ENCODE assay signal across 29 cellular contexts in genomic region chr19:31759359-31759758, GRCh38.
"Had no signal": no experiment of that assay in that cellular context is flagged by ENCODE, and none has a peak within 500 bp of the region (broad histone marks: within the 10 kb centered on the region; RNA-seq: fewer than 3 reads in every experiment).

No MANE protein-coding gene starts in this region.

- H3K27ac ChIP-seq: stomach, suprapubic skin, testis, thoracic aorta, thyroid gland, tibial artery, tibial nerve, transverse colon, upper lobe of left lung, upper lobe of right lung, uterus, vagina had no signal

- DNase-seq: stimulated activated CD4-positive, alpha-beta T cell treated with anti-CD3 and anti-CD28 coated beads, Interleukin-2, amount 100 ng/mL, for 48 hours; stimulated activated CD4-positive, alpha-beta T cell treated with anti-CD3 and anti-CD28 coated beads, Interleukin-4, amount 100 ng/mL, for 1 hour; stimulated activated CD4-positive, alpha-beta T cell treated with anti-CD3 and anti-CD28 coated beads, Interleukin-4, amount 100 ng/mL, for 24 hours; stimulated activated CD4-positive, alpha-beta T cell treated with anti-CD3 and anti-CD28 coated beads, Interleukin-4, amount 100 ng/mL, for 4 hours; stimulated activated CD8-positive, alpha-beta memory T cell treated with anti-CD3 and anti-CD28 coated beads, Interleukin-4, amount 100 ng/mL, for 48 hours; stimulated activated naive B cell treated with anti-CD40 and anti-IgM and Interleukin-4, amounts not matched to agents 10 μg/mL and 1 μg/mL and 100 μg/mL, for 72 hours; stimulated activated naive CD4-positive, alpha-beta T cell; stimulated activated naive CD4-positive, alpha-beta T cell treated with Interleukin-2 at 50 U/mL for 16 hours; stimulated activated naive CD8-positive, alpha-beta T cell treated with anti-CD3 and anti-CD28 coated beads, Interleukin-15, amount 100 ng/mL, for 72 hours; stimulated activated naive CD8-positive, alpha-beta T cell treated with anti-CD3 and anti-CD28 coated beads, Interleukin-15, Interleukin-2, amounts not matched to agents 100 U/mL and 50 U/mL, for 24 hours; stomach; substantia nigra; testis; thyroid gland; tibial artery; transverse colon; trophoblast cell; upper lobe of left lung; upper lobe of right lung; uterus had no signal

- FAIRE-seq: urothelium cell line had no signal

- H3K36me3 ChIP-seq: stomach, suprapubic skin, thoracic aorta, thyroid gland, tibial artery, tibial nerve, transverse colon, upper lobe of left lung, upper lobe of right lung, uterus, vagina had no signal

- H3K9me3 Mint-ChIP-seq: stimulated activated effector memory CD8-positive, alpha-beta T cell treated with anti-CD3 and anti-CD28 coated beads, Interleukin-12 subunit alpha, Interleukin-12 subunit beta, amount 100 ng/mL, for 72 hours; stimulated activated naive CD8-positive, alpha-beta T cell treated with anti-CD3 and anti-CD28 coated beads, Interleukin-15, amount 100 ng/mL, for 72 hours; type B pancreatic cell had no signal

- H3K36me3 Mint-ChIP-seq: stimulated activated effector memory CD8-positive, alpha-beta T cell treated with anti-CD3 and anti-CD28 coated beads, Interleukin-12 subunit alpha, Interleukin-12 subunit beta, amount 100 ng/mL, for 72 hours; stimulated activated memory B cell treated with anti-CD40 and anti-IgM and Interleukin-4, amounts not matched to agents 10 μg/mL and 1 μg/mL and 100 μg/mL, for 72 hours; stimulated activated naive B cell treated with anti-CD40 and anti-IgM and Interleukin-4, amounts not matched to agents 10 μg/mL and 1 μg/mL and 100 μg/mL, for 72 hours; type B pancreatic cell had no signal

- ATAC-seq: stimulated activated effector memory CD8-positive, alpha-beta T cell treated with anti-CD3 and anti-CD28 coated beads, Interleukin-12 subunit alpha, Interleukin-12 subunit beta, amount 100 ng/mL, for 72 hours; stimulated activated memory B cell treated with anti-CD40 and anti-IgM and Interleukin-4, amounts not matched to agents 10 μg/mL and 1 μg/mL and 100 μg/mL, for 72 hours; stimulated activated naive B cell treated with anti-CD40 and anti-IgM and Interleukin-4, amounts not matched to agents 10 μg/mL and 1 μg/mL and 100 μg/mL, for 72 hours; stimulated activated naive CD8-positive, alpha-beta T cell treated with anti-CD3 and anti-CD28 coated beads, Interleukin-15, amount 100 ng/mL, for 72 hours; upper lobe of right lung had no signal

- H3K27ac Mint-ChIP-seq: stimulated activated effector memory CD8-positive, alpha-beta T cell treated with anti-CD3 and anti-CD28 coated beads, Interleukin-12 subunit alpha, Interleukin-12 subunit beta, amount 100 ng/mL, for 72 hours; stimulated activated memory B cell treated with anti-CD40 and anti-IgM and Interleukin-4, amounts not matched to agents 10 μg/mL and 1 μg/mL and 100 μg/mL, for 72 hours; stimulated activated naive B cell treated with anti-CD40 and anti-IgM and Interleukin-4, amounts not matched to agents 10 μg/mL and 1 μg/mL and 100 μg/mL, for 72 hours; stimulated activated naive CD8-positive, alpha-beta T cell treated with anti-CD3 and anti-CD28 coated beads, Interleukin-15, amount 100 ng/mL, for 72 hours; stimulated activated naive CD8-positive, alpha-beta T cell treated with anti-CD3 and anti-CD28 coated beads, Interleukin-15, Interleukin-2, amounts not matched to agents 100 ng/mL and 50 ng/mL, for 24 hours; type B pancreatic cell had no signal

- H3K4me3 ChIP-seq: stomach, suprapubic skin, testis, thoracic aorta, thyroid gland, tibial artery, tibial nerve, transverse colon, upper lobe of left lung, upper lobe of right lung, uterus, vagina had no signal

- H3K27me3 ChIP-seq: suprapubic skin, testis, thyroid gland, tibial artery, tibial nerve, transverse colon, upper lobe of left lung, upper lobe of right lung, uterus, vagina had no signal

- H3K4me3 Mint-ChIP-seq: stimulated activated effector memory CD8-positive, alpha-beta T cell treated with anti-CD3 and anti-CD28 coated beads, Interleukin-12 subunit alpha, Interleukin-12 subunit beta, amount 100 ng/mL, for 72 hours; stimulated activated memory B cell treated with anti-CD40 and anti-IgM and Interleukin-4, amounts not matched to agents 10 μg/mL and 1 μg/mL and 100 μg/mL, for 72 hours; stimulated activated naive B cell treated with anti-CD40 and anti-IgM and Interleukin-4, amounts not matched to agents 10 μg/mL and 1 μg/mL and 100 μg/mL, for 72 hours; stimulated activated naive CD8-positive, alpha-beta T cell treated with anti-CD3 and anti-CD28 coated beads, Interleukin-15, amount 100 ng/mL, for 72 hours; stimulated activated naive CD8-positive, alpha-beta T cell treated with anti-CD3 and anti-CD28 coated beads, Interleukin-15, Interleukin-2, amounts not matched to agents 100 ng/mL and 50 ng/mL, for 24 hours; type B pancreatic cell had no signal

- H3K4me1 Mint-ChIP-seq: stimulated activated effector memory CD8-positive, alpha-beta T cell treated with anti-CD3 and anti-CD28 coated beads, Interleukin-12 subunit alpha, Interleukin-12 subunit beta, amount 100 ng/mL, for 72 hours; stimulated activated memory B cell treated with anti-CD40 and anti-IgM and Interleukin-4, amounts not matched to agents 10 μg/mL and 1 μg/mL and 100 μg/mL, for 72 hours; stimulated activated naive B cell treated with anti-CD40 and anti-IgM and Interleukin-4, amounts not matched to agents 10 μg/mL and 1 μg/mL and 100 μg/mL, for 72 hours; stimulated activated naive CD8-positive, alpha-beta T cell treated with anti-CD3 and anti-CD28 coated beads, Interleukin-15, amount 100 ng/mL, for 72 hours had no signal

- H3K9me3 ChIP-seq: suprapubic skin, testis, thoracic aorta, thyroid gland, tibial artery, tibial nerve, transverse colon, upper lobe of left lung, upper lobe of right lung, uterus, vagina had no signal

- H3K4me1 ChIP-seq: stomach, suprapubic skin, testis, thyroid gland, tibial artery, tibial nerve, transverse colon, upper lobe of left lung, upper lobe of right lung, uterus, vagina had no signal

- H3K27me3 Mint-ChIP-seq: stimulated activated memory B cell treated with anti-CD40 and anti-IgM and Interleukin-4, amounts not matched to agents 10 μg/mL and 1 μg/mL and 100 μg/mL, for 72 hours; stimulated activated naive B cell treated with anti-CD40 and anti-IgM and Interleukin-4, amounts not matched to agents 10 μg/mL and 1 μg/mL and 100 μg/mL, for 72 hours; stimulated activated naive CD8-positive, alpha-beta T cell treated with anti-CD3 and anti-CD28 coated beads, Interleukin-15, amount 100 ng/mL, for 72 hours; stimulated activated naive CD8-positive, alpha-beta T cell treated with anti-CD3 and anti-CD28 coated beads, Interleukin-15, Interleukin-2, amounts not matched to agents 100 ng/mL and 50 ng/mL, for 24 hours had no signal
